Comparison of ENCODE assay signal across 14 cellular contexts in the genomic region with DNA sequence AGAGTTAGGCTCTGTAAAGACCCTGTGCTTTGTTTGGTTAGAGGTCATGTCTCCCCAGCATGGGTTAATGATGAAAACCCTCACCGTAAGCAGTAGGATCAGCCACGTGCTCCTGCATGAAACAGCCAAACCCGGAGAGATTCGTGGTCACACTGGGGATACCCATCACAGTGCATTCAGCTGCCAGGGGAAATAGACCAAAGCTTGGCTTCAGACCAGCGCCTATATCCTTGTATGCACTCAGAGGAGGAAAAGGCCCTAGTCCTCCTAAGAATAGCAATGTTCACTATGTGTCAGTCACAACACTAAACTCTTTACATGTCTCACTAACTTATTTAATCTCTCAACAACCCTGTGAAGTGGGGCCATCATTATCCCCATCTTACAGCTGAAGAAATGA. TPM values are rescaled to one million over a fixed set of nuclear protein-coding genes. Genes with fewer than 3 reads are reported as not detected.
"Had no signal": no experiment of that assay in that cellular context is flagged by ENCODE, and none has a peak within 500 bp of the region (broad histone marks: within the 10 kb centered on the region; RNA-seq: fewer than 3 reads in every experiment).

No MANE protein-coding gene starts in this region.

- H3K4me1 ChIP-seq: spleen had no signal

- H3K9me3 ChIP-seq: spleen had no signal

- H3K36me3 ChIP-seq: spleen had no signal

- DNase-seq: activated CD4-positive, alpha-beta T cell treated with anti-CD3 and anti-CD28 coated beads, Interleukin-2, amount 50 U/mL, for 48 hours; activated gamma-delta T cell; amygdala; caudate nucleus; foreskin fibroblast; hypothalamus; islet precursor cell; nephron progenitor cell; nucleus accumbens; spleen; stimulated activated CD4-positive, alpha-beta T cell treated with anti-CD3 and anti-CD28 coated beads, Interleukin-4, amount 100 ng/mL, for 4 hours; T1000 had no signal

- H3K4me3 ChIP-seq: spleen had no signal

- H3K27ac ChIP-seq: spleen had no signal

- H3K27me3 ChIP-seq: spleen had no signal

RNA-seq across cellular contexts. Expression of gene SPX, which starts 16.3 kb away (rescaled TPM):
- total RNA-seq: dermis microvascular lymphatic vessel endothelial cell, ureter had no signal
